Comparison of ENCODE assay signal across 13 cellular contexts in genomic region chr5:124736111-124736813, GRCh38. TPM values are rescaled to one million over a fixed set of nuclear protein-coding genes. Genes with fewer than 3 reads are reported as not detected.
DNase-seq lines count a peak whose midpoint lies in the region; ATAC-seq and TF ChIP-seq lines count a peak whose summit lies in the region.
"Had no signal": no experiment of that assay in that cellular context is flagged by ENCODE, and none has a peak within 500 bp of the region (broad histone marks: within the 10 kb centered on the region; RNA-seq: fewer than 3 reads in every experiment).

No MANE protein-coding gene starts in this region.

- in situ Hi-C loops in ACHN (cut with HindIII; ENCODE audit: low pct_ligation_motif_present, low pct_unique_long_range_greater_than_20kb, low sequenced_read_pairs), result no loop called here

- CTCF ChIA-PET in activated B cell treated with CpG ODN at 0.5 μM for 24 hours (lab: Charles Lee), result no interaction called here

- H3K9me3 ChIP-seq in right atrium auricular region, result no peaks in the 10 kb centered on the region

- H3K36me3 ChIP-seq in right atrium auricular region, result no peaks in the 10 kb centered on the region

- H3K27ac ChIP-seq in right atrium auricular region, result peak overlapping the region; percentile 46 to 49

- H3K4me1 Mint-ChIP-seq in activated B cell treated with CpG ODN at 0.5 μM for 24 hours, result peaks cover 73% of the 10 kb centered on the region
- peaks cover 74% of the 10 kb centered on the region for H3K4me1 Mint-ChIP-seq in stimulated activated memory B cell treated with anti-CD40 and anti-IgM and Interleukin-4, amounts not matched to agents 10 μg/mL and 1 μg/mL and 100 μg/mL, for 72 hours
- H3K4me1 Mint-ChIP-seq: activated naive CD4-positive, alpha-beta T cell treated with anti-CD3 and anti-CD28 coated beads, Interleukin-2, amount 50 U/mL, for 24 hours had no signal

- H3K4me3 ChIP-seq in GM12865 (ENCODE audit: low read depth, low read length), result peak overlapping the region; percentile 40; the same call in 1 of the 2 replicates
- H3K4me3 ChIP-seq in right atrium auricular region, result peak overlapping the region in 1 of 2 donors; percentile 36

- no peaks in the 10 kb centered on the region for H3K27me3 Mint-ChIP-seq in activated B cell treated with CpG ODN at 0.5 μM for 24 hours
- peaks cover 13% of the 10 kb centered on the region for H3K27me3 Mint-ChIP-seq in stimulated activated memory B cell treated with anti-CD40 and anti-IgM and Interleukin-4, amounts not matched to agents 10 μg/mL and 1 μg/mL and 100 μg/mL, for 72 hours

- no peaks in the 10 kb centered on the region for H3K27me3 ChIP-seq in right atrium auricular region

- no peaks in the 10 kb centered on the region for H3K9me3 Mint-ChIP-seq in activated B cell treated with CpG ODN at 0.5 μM for 24 hours
- no peaks in the 10 kb centered on the region for H3K9me3 Mint-ChIP-seq in stimulated activated memory B cell treated with anti-CD40 and anti-IgM and Interleukin-4, amounts not matched to agents 10 μg/mL and 1 μg/mL and 100 μg/mL, for 72 hours

- DNase-seq in GM12865 (ENCODE audit: low read depth) (no peak), activated B cell treated with CpG ODN at 0.5 μM for 24 hours (no peak), right atrium auricular region (ENCODE audit: low spot score) (no peak), ACHN (no peak), NCI-H2196 treated with DMSO at 0.1 percent for 48 hours (lab: John Stamatoyannopoulos, UW; ENCODE audit: unreplicated experiment) (no peak)
- DNase-seq: immature natural killer cell; stimulated activated CD4-positive, alpha-beta T cell treated with anti-CD3 and anti-CD28 coated beads, Interleukin-4, amount 100 ng/mL, for 4 hours had no signal

- TF ChIP-seq CTCF in GM12865 (IDR thresholded peaks at IDR 0.05; ENCODE audit: insufficient read depth, low read depth, low read length, missing control alignments) (no peak), activated B cell treated with CpG ODN at 0.5 μM for 24 hours (IDR thresholded peaks at IDR 0.05) (no peak), right atrium auricular region (IDR thresholded peaks at IDR 0.05) (no peak)

- H3K4me3 Mint-ChIP-seq in activated B cell treated with CpG ODN at 0.5 μM for 24 hours, result peak overlapping the region; percentile 73
- H3K4me3 Mint-ChIP-seq in stimulated activated memory B cell treated with anti-CD40 and anti-IgM and Interleukin-4, amounts not matched to agents 10 μg/mL and 1 μg/mL and 100 μg/mL, for 72 hours, result no peak overlapping the region
- H3K4me3 Mint-ChIP-seq: activated naive CD4-positive, alpha-beta T cell treated with anti-CD3 and anti-CD28 coated beads, Interleukin-2, amount 50 U/mL, for 24 hours; immature natural killer cell had no signal

- intact Hi-C loops in activated B cell treated with CpG ODN at 0.5 μM for 24 hours (cut with micrococcal nuclease), result no loop called here

- no peaks in the 10 kb centered on the region for H3K36me3 Mint-ChIP-seq in activated B cell treated with CpG ODN at 0.5 μM for 24 hours (ENCODE audit: low read depth)
- no peaks in the 10 kb centered on the region for H3K36me3 Mint-ChIP-seq in stimulated activated memory B cell treated with anti-CD40 and anti-IgM and Interleukin-4, amounts not matched to agents 10 μg/mL and 1 μg/mL and 100 μg/mL, for 72 hours

- peak overlapping the region; percentile 19 for H3K27ac Mint-ChIP-seq in activated B cell treated with CpG ODN at 0.5 μM for 24 hours
- peak overlapping the region; percentile 56 for H3K27ac Mint-ChIP-seq in stimulated activated memory B cell treated with anti-CD40 and anti-IgM and Interleukin-4, amounts not matched to agents 10 μg/mL and 1 μg/mL and 100 μg/mL, for 72 hours
- H3K27ac Mint-ChIP-seq: activated naive CD4-positive, alpha-beta T cell treated with anti-CD3 and anti-CD28 coated beads, Interleukin-2, amount 50 U/mL, for 24 hours; immature natural killer cell had no signal

- ATAC-seq in activated B cell treated with CpG ODN at 0.5 μM for 24 hours (ENCODE audit: low read depth) (no peak), GM21515 (IDR thresholded peaks at IDR 0.05; ENCODE audit: unreplicated experiment) (no peak), HG02970 (IDR thresholded peaks at IDR 0.05; ENCODE audit: low FRiP score, unreplicated experiment) (no peak)
- ATAC-seq in stimulated activated memory B cell treated with anti-CD40 and anti-IgM and Interleukin-4, amounts not matched to agents 10 μg/mL and 1 μg/mL and 100 μg/mL, for 72 hours, result no peak
- ATAC-seq: GM12878, HCT116 had no signal

- peaks cover 0 to 70% of the 10 kb centered on the region in 2 donors for H3K4me1 ChIP-seq in right atrium auricular region

- POLR2A ChIA-PET in activated B cell treated with CpG ODN at 0.5 μM for 24 hours (lab: Charles Lee), result interaction anchor here (0.6 to 5.2 kb wide), 6 partner anchors 9 to 224 kb away, joined by 3 to 40 read pairs (median 5); partner anchors contain the start of gene ZNF608

RNA-seq across cellular contexts. Expression of gene ZNF608, which starts 10.2 kb away (rescaled TPM):
- total RNA-seq in activated B cell treated with CpG ODN at 0.5 μM for 24 hours, result 20.7 and 22.0 TPM in 2 replicates
- 10 to 100 TPM; 29.4 to 38.7 TPM for total RNA-seq in right atrium auricular region
